Comparison of ENCODE assay signal across 16 cellular contexts in genomic region chr19:2734589-2735288, GRCh38. TPM values are rescaled to one million over a fixed set of nuclear protein-coding genes. Genes with fewer than 3 reads are reported as not detected.
DNase-seq lines count a peak whose midpoint lies in the region; ATAC-seq and TF ChIP-seq lines count a peak whose summit lies in the region.
"Had no signal": no experiment of that assay in that cellular context is flagged by ENCODE, and none has a peak within 500 bp of the region (broad histone marks: within the 10 kb centered on the region; RNA-seq: fewer than 3 reads in every experiment).

No MANE protein-coding gene starts in this region.

- peaks cover 4% of the 10 kb centered on the region for H3K4me1 Mint-ChIP-seq in endothelial cell (ENCODE audit: unreplicated experiment)

- H3K79me2 ChIP-seq in Loucy (ENCODE audit: insufficient read depth, low read length) = peaks cover 62% of the 10 kb centered on the region

- ATAC-seq in HG03095 (IDR thresholded peaks at IDR 0.05; ENCODE audit: unreplicated experiment) = no peak
- no peak for ATAC-seq in HG03469 (IDR thresholded peaks at IDR 0.05; ENCODE audit: unreplicated experiment)
- ATAC-seq: HCT116 had no signal

- H3K36me3 Mint-ChIP-seq in endothelial cell (ENCODE audit: low read depth, unreplicated experiment) = peaks cover 30% of the 10 kb centered on the region

- DNase-seq in BE2C (peak; percentile 17), endothelial cell (ENCODE audit: low spot score) (no peak), SJCRH30 (no peak)
- DNase-seq: Calu3; CD4-positive, CD25-positive, alpha-beta regulatory T cell; KG1; NCI-H1092 treated with DMSO at 0.1 percent for 48 hours; NCI-H1694; NCI-H2107; NCI-H345; NCI-H526 treated with DMSO at 0.1 percent for 48 hours had no signal

- H3K9ac ChIP-seq in Loucy (ENCODE audit: low read depth, low read length, poor library complexity, severe bottlenecking) = no peak overlapping the region

- peak overlapping the region; percentile 47 for H3K4me3 Mint-ChIP-seq in endothelial cell (ENCODE audit: unreplicated experiment)

- H3K27ac Mint-ChIP-seq in endothelial cell (ENCODE audit: unreplicated experiment) = no peak overlapping the region
- H3K27ac Mint-ChIP-seq: CD4-positive, CD25-positive, alpha-beta regulatory T cell had no signal

- no peak overlapping the region for H3K27ac ChIP-seq in SJCRH30

- H3K9me3 Mint-ChIP-seq in endothelial cell (ENCODE audit: unreplicated experiment) = no peaks in the 10 kb centered on the region
- H3K9me3 Mint-ChIP-seq: CD4-positive, CD25-positive, alpha-beta regulatory T cell had no signal

- H4K20me1 ChIP-seq in Loucy (ENCODE audit: insufficient read depth, low read length, poor library complexity, severe bottlenecking) = peaks cover 62% of the 10 kb centered on the region

- no peaks in the 10 kb centered on the region for H3K9me2 ChIP-seq in Loucy (replicated peaks; ENCODE audit: low read depth, low read length)

- TF ChIP-seq CTCF in BE2C (IDR thresholded peaks at IDR 0.05; ENCODE audit: low read depth, low read length) (no peak), Loucy (conservative IDR thresholded peaks at IDR 0.05; ENCODE audit: low read length) (no peak), endothelial cell (IDR thresholded peaks at IDR 0.05; ENCODE audit: unreplicated experiment) (no peak)

- H3K9me3 ChIP-seq in BE2C (no peaks in the 10 kb centered on the region), Loucy (ENCODE audit: insufficient read depth, low read depth, low read length) (peaks cover 5% of the 10 kb centered on the region; the same call in 1 of the 2 replicates), SJCRH30 (replicated peaks) (no peaks in the 10 kb centered on the region)

- H3K27me3 ChIP-seq in BE2C (no peaks in the 10 kb centered on the region), Loucy (ENCODE audit: insufficient read depth, low read length, poor library complexity, severe bottlenecking) (peaks cover 5% of the 10 kb centered on the region), SJCRH30 (no peaks in the 10 kb centered on the region)

- H3K4me1 ChIP-seq in BE2C = no peaks in the 10 kb centered on the region
- peaks cover 17% of the 10 kb centered on the region for H3K4me1 ChIP-seq in Loucy (ENCODE audit: insufficient read depth, low read length, poor library complexity, severe bottlenecking)
- H3K4me1 ChIP-seq in SJCRH30 = no peaks in the 10 kb centered on the region

- peak overlapping the region; percentile 78 for H3K4me2 ChIP-seq in Loucy (ENCODE audit: low read depth, low read length, poor library complexity, severe bottlenecking)

- peaks cover 6% of the 10 kb centered on the region for H3F3A ChIP-seq in Loucy (ENCODE audit: low read depth)

- H3K4me3 ChIP-seq in BE2C (ENCODE audit: low read depth, low read length) (no peak overlapping the region), Loucy (ENCODE audit: low read length, poor library complexity, severe bottlenecking) (no peak overlapping the region), SJCRH30 (no peak overlapping the region)

- H3K36me3 ChIP-seq in BE2C (peaks cover 50% of the 10 kb centered on the region), Loucy (ENCODE audit: insufficient read depth, low read length) (peaks cover 59% of the 10 kb centered on the region; the same call in 1 of the 2 replicates), SJCRH30 (peaks cover 8% of the 10 kb centered on the region)

- H3K27me3 Mint-ChIP-seq in endothelial cell (ENCODE audit: unreplicated experiment) = peaks cover 2% of the 10 kb centered on the region
- H3K27me3 Mint-ChIP-seq: CD4-positive, CD25-positive, alpha-beta regulatory T cell had no signal

- H2AFZ ChIP-seq in Loucy (ENCODE audit: low read length) = no peak overlapping the region

RNA-seq across cellular contexts. Expression of gene SLC39A3, which starts 5.1 kb away (rescaled TPM):
- 159 TPM for polyA plus RNA-seq in BE2C (2012; ENCODE audit: insufficient read depth, insufficient read length, low read depth)
- total RNA-seq in endothelial cell (ENCODE audit: unreplicated experiment) = 28.7 TPM
- 18.7 and 19.5 TPM in 2 replicates for total RNA-seq in SJCRH30 (2014; rRNA removed; shearing (Covaris generic))

RNA-seq across cellular contexts. Expression of gene DIRAS1, which starts 13.6 kb away (rescaled TPM):
- polyA plus RNA-seq in BE2C (2012; ENCODE audit: insufficient read depth, insufficient read length, low read depth) = 52.2 TPM
- 0.82 TPM for total RNA-seq in endothelial cell (ENCODE audit: unreplicated experiment)
- not detected in 2 replicates for total RNA-seq in SJCRH30 (2014; rRNA removed; shearing (Covaris generic))
- total RNA-seq: CD4-positive, CD25-positive, alpha-beta regulatory T cell; OCI-LY7 had no signal
- polyA plus RNA-seq: CD4-positive, CD25-positive, alpha-beta regulatory T cell had no signal

RNA-seq across cellular contexts. Expression of gene GNG7, which starts 32.2 kb away (rescaled TPM):
- polyA plus RNA-seq in BE2C (2012; ENCODE audit: insufficient read depth, insufficient read length, low read depth) = 0.48 TPM
- 7.7 TPM for total RNA-seq in endothelial cell (ENCODE audit: unreplicated experiment)
- total RNA-seq in SJCRH30 (2014; rRNA removed; shearing (Covaris generic)) = not detected in 2 replicates

RNA-seq across cellular contexts. Expression of gene SGTA, which starts 48.3 kb away (rescaled TPM):
- polyA plus RNA-seq in BE2C (2012; ENCODE audit: insufficient read depth, insufficient read length, low read depth) = 190 TPM
- 60.4 TPM for total RNA-seq in endothelial cell (ENCODE audit: unreplicated experiment)
- total RNA-seq in SJCRH30 (2014; rRNA removed; shearing (Covaris generic)) = 102 and 103 TPM in 2 replicates

RNA-seq across cellular contexts. Expression of gene THOP1, which starts 50.6 kb away (rescaled TPM):
- polyA plus RNA-seq in BE2C (2012; ENCODE audit: insufficient read depth, insufficient read length, low read depth) = 102 TPM
- 56.8 TPM for total RNA-seq in endothelial cell (ENCODE audit: unreplicated experiment)
- 114 and 119 TPM in 2 replicates for total RNA-seq in SJCRH30 (2014; rRNA removed; shearing (Covaris generic))
